ENCODE assay signal across 23 cellular contexts in the genomic region with DNA sequence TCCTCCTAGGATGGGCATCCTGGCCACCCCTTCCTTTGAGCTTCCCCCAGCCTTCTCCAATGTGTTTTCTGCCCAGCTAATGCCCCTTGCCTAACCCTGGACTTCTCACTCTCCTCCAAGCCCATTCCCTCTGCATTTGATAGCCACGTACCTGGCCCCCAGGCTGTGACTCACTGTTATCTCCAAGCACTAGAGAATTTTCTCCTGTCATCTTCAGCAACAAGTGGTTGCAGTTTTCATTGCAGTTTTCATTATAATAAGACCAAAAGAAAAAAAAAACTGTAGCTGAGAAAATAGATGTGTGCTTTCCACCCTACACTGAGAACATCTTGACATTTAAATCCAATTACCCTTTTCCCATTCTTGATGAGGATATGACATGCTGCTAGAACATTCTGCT.
"Had no signal": no experiment of that assay in that cellular context is flagged by ENCODE, and none has a peak within 500 bp of the region (broad histone marks: within the 10 kb centered on the region; RNA-seq: fewer than 3 reads in every experiment).

No MANE protein-coding gene starts in this region.

- FAIRE-seq: colon, endothelial cell of umbilical vein, frontal cortex, islet of Langerhans, keratinocyte had no signal

- H3K27ac Mint-ChIP-seq: mesothelial cell of epicardium, naive B cell had no signal

- H3K9me3 Mint-ChIP-seq: mesothelial cell of epicardium had no signal

- H3K27ac ChIP-seq: coronary artery, dorsolateral prefrontal cortex, esophagus muscularis mucosa, foreskin keratinocyte, gastroesophageal sphincter, heart right ventricle, left lung, lower lobe of right lung had no signal

- DNase-seq: dermis blood vessel endothelial cell; dorsolateral prefrontal cortex; effector CD4-positive, alpha-beta T cell; effector memory CD4-positive, alpha-beta T cell; foreskin keratinocyte; heart right ventricle; hippocampal formation; left cardiac atrium; left lung; left ventricle myocardium superior; lower lobe of right lung; mesenchymal stem cell; mucosa of descending colon; naive B cell had no signal

- H3K9me3 ChIP-seq: esophagus muscularis mucosa, gastroesophageal sphincter, heart right ventricle, left lung, lower lobe of right lung, mucosa of descending colon had no signal

- H3K4me1 Mint-ChIP-seq: mesothelial cell of epicardium, naive B cell had no signal

- H3K36me3 ChIP-seq: esophagus muscularis mucosa, gastroesophageal sphincter, heart right ventricle, left lung, lower lobe of right lung had no signal

- H3K4me3 Mint-ChIP-seq: mesothelial cell of epicardium had no signal

- ATAC-seq: foreskin keratinocyte, gastroesophageal sphincter, heart right ventricle, left cardiac atrium, left lung, left ventricle myocardium superior, lower lobe of right lung, mucosa of descending colon had no signal

- H3K4me1 ChIP-seq: foreskin keratinocyte, heart right ventricle, left lung, lower lobe of right lung had no signal

- H3K36me3 Mint-ChIP-seq: mesothelial cell of epicardium, naive B cell had no signal

- H3K4me3 ChIP-seq: coronary artery, dorsolateral prefrontal cortex, esophagus muscularis mucosa, gastroesophageal sphincter, heart right ventricle, left lung, lower lobe of right lung, mucosa of descending colon had no signal

- H3K27me3 ChIP-seq: foreskin keratinocyte had no signal
